In the genomic region with DNA sequence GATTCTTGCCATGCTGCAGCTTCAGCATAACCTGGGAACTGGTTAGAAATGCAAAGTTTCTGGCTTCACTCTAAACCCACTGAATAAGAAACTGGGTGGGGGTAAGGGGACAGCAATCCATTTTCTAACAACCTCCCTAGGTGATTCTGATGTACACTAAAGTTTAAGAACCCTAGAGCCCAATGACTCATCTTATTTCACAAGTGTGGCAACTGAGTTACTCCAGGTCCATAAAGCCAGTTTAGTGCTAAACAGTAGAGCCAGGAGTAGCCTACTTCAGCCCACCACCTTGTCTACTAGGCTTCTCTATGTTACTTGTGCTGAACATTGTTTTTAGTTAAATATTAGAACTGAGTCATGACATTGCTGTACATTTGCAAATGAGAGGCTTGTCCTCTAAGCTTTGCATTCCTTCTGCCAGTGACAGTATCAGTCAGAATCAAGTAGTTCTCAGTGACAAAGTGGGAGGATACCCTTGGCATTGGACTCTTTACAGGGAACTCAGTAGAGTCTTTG, we compare ENCODE assay signal across 17 cellular contexts.
DNase-seq lines count a peak whose midpoint lies in the region; ATAC-seq and TF ChIP-seq lines count a peak whose summit lies in the region.
"Had no signal": no experiment of that assay in that cellular context is flagged by ENCODE, and none has a peak within 500 bp of the region (broad histone marks: within the 10 kb centered on the region; RNA-seq: fewer than 3 reads in every experiment).

No MANE protein-coding gene starts in this region.

- H3K4me1 Mint-ChIP-seq in activated CD8-positive, alpha-beta memory T cell treated with anti-CD3 and anti-CD28 coated beads, Interleukin-2, amount 10 ng/mL, durations not matched to agents 7 days and 5 days, result peaks cover 57% of the 10 kb centered on the region
- peaks cover 32% of the 10 kb centered on the region for H3K4me1 Mint-ChIP-seq in T-helper 1 cell treated with Interleukin-12 subunit alpha and Interleukin-12 subunit beta and Interleukin-4 antibody, amounts not matched to agents 30 μg/mL and 1 μg/mL, for 36 hours (ENCODE audit: low read depth)

- no peaks in the 10 kb centered on the region for H3K36me3 Mint-ChIP-seq in activated CD8-positive, alpha-beta memory T cell treated with anti-CD3 and anti-CD28 coated beads, Interleukin-2, amount 10 ng/mL, durations not matched to agents 7 days and 5 days
- no peaks in the 10 kb centered on the region for H3K36me3 Mint-ChIP-seq in T-helper 1 cell treated with Interleukin-12 subunit alpha and Interleukin-12 subunit beta and Interleukin-4 antibody, amounts not matched to agents 30 μg/mL and 1 μg/mL, for 36 hours (ENCODE audit: low read depth)
- H3K36me3 Mint-ChIP-seq: naive B cell had no signal

- H3K9me3 Mint-ChIP-seq in activated CD8-positive, alpha-beta memory T cell treated with anti-CD3 and anti-CD28 coated beads, Interleukin-2, amount 10 ng/mL, durations not matched to agents 7 days and 5 days (ENCODE audit: low read depth), result no peaks in the 10 kb centered on the region
- no peaks in the 10 kb centered on the region for H3K9me3 Mint-ChIP-seq in T-helper 1 cell treated with Interleukin-12 subunit alpha and Interleukin-12 subunit beta and Interleukin-4 antibody, amounts not matched to agents 30 μg/mL and 1 μg/mL, for 36 hours
- H3K9me3 Mint-ChIP-seq: IgD-negative memory B cell, naive B cell had no signal

- no peak for TF ChIP-seq CTCF in omental fat pad (IDR thresholded peaks at IDR 0.05)

- no peaks in the 10 kb centered on the region for H3K27me3 Mint-ChIP-seq in activated CD8-positive, alpha-beta memory T cell treated with anti-CD3 and anti-CD28 coated beads, Interleukin-2, amount 10 ng/mL, durations not matched to agents 7 days and 5 days
- no peaks in the 10 kb centered on the region for H3K27me3 Mint-ChIP-seq in T-helper 1 cell treated with Interleukin-12 subunit alpha and Interleukin-12 subunit beta and Interleukin-4 antibody, amounts not matched to agents 30 μg/mL and 1 μg/mL, for 36 hours (ENCODE audit: low read depth)
- H3K27me3 Mint-ChIP-seq: IgD-negative memory B cell, naive B cell had no signal

- ATAC-seq in activated CD8-positive, alpha-beta memory T cell treated with anti-CD3 and anti-CD28 coated beads, Interleukin-2, amount 10 ng/mL, durations not matched to agents 7 days and 5 days, result no peak
- ATAC-seq in HG02973 (IDR thresholded peaks at IDR 0.05; ENCODE audit: unreplicated experiment) (peak; percentile 21), omental fat pad (ENCODE audit: low FRiP score) (peak; percentile 24)
- ATAC-seq: left cardiac atrium had no signal

- CTCF ChIA-PET in activated CD8-positive, alpha-beta memory T cell treated with anti-CD3 and anti-CD28 coated beads, Interleukin-2, amount 10 ng/mL, durations not matched to agents 7 days and 5 days (lab: Charles Lee), result no interaction called here

- DNase-seq in activated CD8-positive, alpha-beta memory T cell treated with anti-CD3 and anti-CD28 coated beads, Interleukin-2, amount 10 ng/mL, durations not matched to agents 7 days and 5 days, result no peak
- DNase-seq in activated CD8-positive, alpha-beta memory T cell treated with anti-CD3 and anti-CD28 coated beads, Interleukin-2, amount 50 U/mL, for 4 hours, result no peak
- DNase-seq in omental fat pad (ENCODE audit: low spot score), result no peak
- no peak for DNase-seq in RKO (ENCODE audit: low spot score)
- no peak for DNase-seq in pons (ENCODE audit: low spot score)
- no peak for DNase-seq in middle frontal gyrus (ENCODE audit: extremely low spot score, low spot score)
- DNase-seq: activated CD4-positive, alpha-beta T cell treated with anti-CD3 and anti-CD28 coated beads, Interleukin-2, amount 50 U/mL, for 1 hour; activated naive CD4-positive, alpha-beta T cell; effector memory CD4-positive, alpha-beta T cell; left cardiac atrium; naive B cell; NCI-H187 treated with DMSO at 0.1 percent for 48 hours; retina; transverse colon had no signal

- no peak overlapping the region for H3K4me3 Mint-ChIP-seq in activated CD8-positive, alpha-beta memory T cell treated with anti-CD3 and anti-CD28 coated beads, Interleukin-2, amount 10 ng/mL, durations not matched to agents 7 days and 5 days
- no peak overlapping the region for H3K4me3 Mint-ChIP-seq in T-helper 1 cell treated with Interleukin-12 subunit alpha and Interleukin-12 subunit beta and Interleukin-4 antibody, amounts not matched to agents 30 μg/mL and 1 μg/mL, for 36 hours
- H3K4me3 Mint-ChIP-seq: naive B cell had no signal

- H3K27ac Mint-ChIP-seq in activated CD8-positive, alpha-beta memory T cell treated with anti-CD3 and anti-CD28 coated beads, Interleukin-2, amount 10 ng/mL, durations not matched to agents 7 days and 5 days, result peak overlapping the region; percentile 87
- peak overlapping the region; percentile 68 for H3K27ac Mint-ChIP-seq in T-helper 1 cell treated with Interleukin-12 subunit alpha and Interleukin-12 subunit beta and Interleukin-4 antibody, amounts not matched to agents 30 μg/mL and 1 μg/mL, for 36 hours
- H3K27ac Mint-ChIP-seq: IgD-negative memory B cell had no signal
